In the genomic region with DNA sequence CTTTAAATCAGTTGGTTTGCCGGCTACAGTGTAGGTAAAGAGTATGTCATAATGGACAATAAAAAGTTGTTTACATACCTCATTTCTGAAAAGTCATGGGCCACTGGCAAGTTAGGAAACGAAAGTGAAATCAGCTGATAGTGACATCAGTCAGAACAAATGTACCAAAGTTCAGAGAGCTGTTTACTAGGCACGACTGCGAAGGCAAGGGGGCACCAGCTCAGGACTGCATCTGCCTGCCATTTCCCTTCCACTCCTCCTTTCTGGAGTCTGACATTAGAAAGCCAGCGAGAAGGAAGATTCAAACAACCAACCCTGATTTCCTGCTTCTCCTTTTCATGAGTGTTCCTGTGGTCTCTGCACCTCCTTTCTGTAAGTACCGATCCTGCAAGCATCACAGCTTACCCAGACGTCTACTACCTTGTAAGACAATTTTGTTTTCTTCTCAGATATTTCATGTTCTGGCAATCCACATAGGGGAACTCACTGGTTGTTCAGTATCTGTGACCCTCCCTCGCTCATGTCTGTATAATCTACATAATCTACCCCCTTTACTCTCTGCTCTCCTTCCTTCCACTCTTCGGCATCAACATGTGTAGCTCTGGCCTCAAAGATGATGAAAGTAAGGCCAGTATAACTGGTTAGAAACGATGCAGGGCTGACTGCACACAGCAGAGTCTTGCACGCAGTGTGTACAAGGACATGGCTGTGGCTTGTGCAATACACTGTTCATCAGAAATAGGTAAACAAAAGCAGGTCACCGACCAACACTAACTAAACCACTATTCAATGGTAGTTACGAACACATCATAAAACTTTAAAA, we compare ENCODE assay signal across 1 cellular context.
TF ChIP-seq lines count a peak whose summit lies in the region.

A gene (plus strand): TSS at position 174 of the 823 bp plus-strand sequence. CDS start 16,370 bp downstream, outside the sequence.

TF ChIP-seq in K562, 482 proteins besides CTCF, POLR2A, EP300 and RAD21 (continued from another document):
- TF ChIP-seq, protein P1, sequence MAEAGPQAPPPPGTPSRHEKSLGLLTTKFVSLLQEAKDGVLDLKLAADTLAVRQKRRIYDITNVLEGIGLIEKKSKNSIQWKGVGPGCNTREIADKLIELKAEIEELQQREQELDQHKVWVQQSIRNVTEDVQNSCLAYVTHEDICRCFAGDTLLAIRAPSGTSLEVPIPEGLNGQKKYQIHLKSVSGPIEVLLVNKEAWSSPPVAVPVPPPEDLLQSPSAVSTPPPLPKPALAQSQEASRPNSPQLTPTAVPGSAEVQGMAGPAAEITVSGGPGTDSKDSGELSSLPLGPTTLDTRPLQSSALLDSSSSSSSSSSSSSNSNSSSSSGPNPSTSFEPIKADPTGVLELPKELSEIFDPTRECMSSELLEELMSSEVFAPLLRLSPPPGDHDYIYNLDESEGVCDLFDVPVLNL (CRISPR knock-in tag; IDR thresholded peaks at IDR 0.05; ENCODE audit: low read depth): no peak
- TF ChIP-seq, protein P2, sequence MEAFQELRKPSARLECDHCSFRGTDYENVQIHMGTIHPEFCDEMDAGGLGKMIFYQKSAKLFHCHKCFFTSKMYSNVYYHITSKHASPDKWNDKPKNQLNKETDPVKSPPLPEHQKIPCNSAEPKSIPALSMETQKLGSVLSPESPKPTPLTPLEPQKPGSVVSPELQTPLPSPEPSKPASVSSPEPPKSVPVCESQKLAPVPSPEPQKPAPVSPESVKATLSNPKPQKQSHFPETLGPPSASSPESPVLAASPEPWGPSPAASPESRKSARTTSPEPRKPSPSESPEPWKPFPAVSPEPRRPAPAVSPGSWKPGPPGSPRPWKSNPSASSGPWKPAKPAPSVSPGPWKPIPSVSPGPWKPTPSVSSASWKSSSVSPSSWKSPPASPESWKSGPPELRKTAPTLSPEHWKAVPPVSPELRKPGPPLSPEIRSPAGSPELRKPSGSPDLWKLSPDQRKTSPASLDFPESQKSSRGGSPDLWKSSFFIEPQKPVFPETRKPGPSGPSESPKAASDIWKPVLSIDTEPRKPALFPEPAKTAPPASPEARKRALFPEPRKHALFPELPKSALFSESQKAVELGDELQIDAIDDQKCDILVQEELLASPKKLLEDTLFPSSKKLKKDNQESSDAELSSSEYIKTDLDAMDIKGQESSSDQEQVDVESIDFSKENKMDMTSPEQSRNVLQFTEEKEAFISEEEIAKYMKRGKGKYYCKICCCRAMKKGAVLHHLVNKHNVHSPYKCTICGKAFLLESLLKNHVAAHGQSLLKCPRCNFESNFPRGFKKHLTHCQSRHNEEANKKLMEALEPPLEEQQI (IDR thresholded peaks at IDR 0.05): no peak
- TF ChIP-seq JUN (IDR thresholded peaks at IDR 0.05; ENCODE audit: borderline replicate concordance, low read depth, low read length) (peak; percentile 33; the same call in 1 of the 2 replicates), JUN (CRISPR knock-in tag; IDR thresholded peaks at IDR 0.05; ENCODE audit: borderline replicate concordance) (no peak), PML (IDR thresholded peaks at IDR 0.05; ENCODE audit: low read length) (no peak), FOXJ2 (tag; IDR thresholded peaks at IDR 0.05) (no peak; the same call in none of the 2 replicates), ELF1 (tag; IDR thresholded peaks at IDR 0.05) (0 out of 2 replicates have a peak, but pooled peaks have one; percentile 17), ZC3H8 (IDR thresholded peaks at IDR 0.05) (no peak), SLC30A9 (CRISPR knock-in tag; IDR thresholded peaks at IDR 0.05) (no peak), ZNF77 (CRISPR knock-in tag; IDR thresholded peaks at IDR 0.05) (no peak), NELFE (IDR thresholded peaks at IDR 0.05; ENCODE audit: insufficient read depth, insufficient read length) (no peak), CCAR2 (IDR thresholded peaks at IDR 0.05; ENCODE audit: low read depth, low read length) (no peak), KDM2B (CRISPR knock-in tag; IDR thresholded peaks at IDR 0.05) (no peak), NFE2L1 (tag; IDR thresholded peaks at IDR 0.05; ENCODE audit: borderline replicate concordance, low read depth) (no peak), ELF2 (CRISPR knock-in tag; IDR thresholded peaks at IDR 0.05) (peak; percentile 78)
- TF ChIP-seq, protein P3, sequence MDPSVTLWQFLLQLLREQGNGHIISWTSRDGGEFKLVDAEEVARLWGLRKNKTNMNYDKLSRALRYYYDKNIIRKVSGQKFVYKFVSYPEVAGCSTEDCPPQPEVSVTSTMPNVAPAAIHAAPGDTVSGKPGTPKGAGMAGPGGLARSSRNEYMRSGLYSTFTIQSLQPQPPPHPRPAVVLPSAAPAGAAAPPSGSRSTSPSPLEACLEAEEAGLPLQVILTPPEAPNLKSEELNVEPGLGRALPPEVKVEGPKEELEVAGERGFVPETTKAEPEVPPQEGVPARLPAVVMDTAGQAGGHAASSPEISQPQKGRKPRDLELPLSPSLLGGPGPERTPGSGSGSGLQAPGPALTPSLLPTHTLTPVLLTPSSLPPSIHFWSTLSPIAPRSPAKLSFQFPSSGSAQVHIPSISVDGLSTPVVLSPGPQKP (CRISPR knock-in tag; IDR thresholded peaks at IDR 0.05): no peak
- TF ChIP-seq, protein P4, sequence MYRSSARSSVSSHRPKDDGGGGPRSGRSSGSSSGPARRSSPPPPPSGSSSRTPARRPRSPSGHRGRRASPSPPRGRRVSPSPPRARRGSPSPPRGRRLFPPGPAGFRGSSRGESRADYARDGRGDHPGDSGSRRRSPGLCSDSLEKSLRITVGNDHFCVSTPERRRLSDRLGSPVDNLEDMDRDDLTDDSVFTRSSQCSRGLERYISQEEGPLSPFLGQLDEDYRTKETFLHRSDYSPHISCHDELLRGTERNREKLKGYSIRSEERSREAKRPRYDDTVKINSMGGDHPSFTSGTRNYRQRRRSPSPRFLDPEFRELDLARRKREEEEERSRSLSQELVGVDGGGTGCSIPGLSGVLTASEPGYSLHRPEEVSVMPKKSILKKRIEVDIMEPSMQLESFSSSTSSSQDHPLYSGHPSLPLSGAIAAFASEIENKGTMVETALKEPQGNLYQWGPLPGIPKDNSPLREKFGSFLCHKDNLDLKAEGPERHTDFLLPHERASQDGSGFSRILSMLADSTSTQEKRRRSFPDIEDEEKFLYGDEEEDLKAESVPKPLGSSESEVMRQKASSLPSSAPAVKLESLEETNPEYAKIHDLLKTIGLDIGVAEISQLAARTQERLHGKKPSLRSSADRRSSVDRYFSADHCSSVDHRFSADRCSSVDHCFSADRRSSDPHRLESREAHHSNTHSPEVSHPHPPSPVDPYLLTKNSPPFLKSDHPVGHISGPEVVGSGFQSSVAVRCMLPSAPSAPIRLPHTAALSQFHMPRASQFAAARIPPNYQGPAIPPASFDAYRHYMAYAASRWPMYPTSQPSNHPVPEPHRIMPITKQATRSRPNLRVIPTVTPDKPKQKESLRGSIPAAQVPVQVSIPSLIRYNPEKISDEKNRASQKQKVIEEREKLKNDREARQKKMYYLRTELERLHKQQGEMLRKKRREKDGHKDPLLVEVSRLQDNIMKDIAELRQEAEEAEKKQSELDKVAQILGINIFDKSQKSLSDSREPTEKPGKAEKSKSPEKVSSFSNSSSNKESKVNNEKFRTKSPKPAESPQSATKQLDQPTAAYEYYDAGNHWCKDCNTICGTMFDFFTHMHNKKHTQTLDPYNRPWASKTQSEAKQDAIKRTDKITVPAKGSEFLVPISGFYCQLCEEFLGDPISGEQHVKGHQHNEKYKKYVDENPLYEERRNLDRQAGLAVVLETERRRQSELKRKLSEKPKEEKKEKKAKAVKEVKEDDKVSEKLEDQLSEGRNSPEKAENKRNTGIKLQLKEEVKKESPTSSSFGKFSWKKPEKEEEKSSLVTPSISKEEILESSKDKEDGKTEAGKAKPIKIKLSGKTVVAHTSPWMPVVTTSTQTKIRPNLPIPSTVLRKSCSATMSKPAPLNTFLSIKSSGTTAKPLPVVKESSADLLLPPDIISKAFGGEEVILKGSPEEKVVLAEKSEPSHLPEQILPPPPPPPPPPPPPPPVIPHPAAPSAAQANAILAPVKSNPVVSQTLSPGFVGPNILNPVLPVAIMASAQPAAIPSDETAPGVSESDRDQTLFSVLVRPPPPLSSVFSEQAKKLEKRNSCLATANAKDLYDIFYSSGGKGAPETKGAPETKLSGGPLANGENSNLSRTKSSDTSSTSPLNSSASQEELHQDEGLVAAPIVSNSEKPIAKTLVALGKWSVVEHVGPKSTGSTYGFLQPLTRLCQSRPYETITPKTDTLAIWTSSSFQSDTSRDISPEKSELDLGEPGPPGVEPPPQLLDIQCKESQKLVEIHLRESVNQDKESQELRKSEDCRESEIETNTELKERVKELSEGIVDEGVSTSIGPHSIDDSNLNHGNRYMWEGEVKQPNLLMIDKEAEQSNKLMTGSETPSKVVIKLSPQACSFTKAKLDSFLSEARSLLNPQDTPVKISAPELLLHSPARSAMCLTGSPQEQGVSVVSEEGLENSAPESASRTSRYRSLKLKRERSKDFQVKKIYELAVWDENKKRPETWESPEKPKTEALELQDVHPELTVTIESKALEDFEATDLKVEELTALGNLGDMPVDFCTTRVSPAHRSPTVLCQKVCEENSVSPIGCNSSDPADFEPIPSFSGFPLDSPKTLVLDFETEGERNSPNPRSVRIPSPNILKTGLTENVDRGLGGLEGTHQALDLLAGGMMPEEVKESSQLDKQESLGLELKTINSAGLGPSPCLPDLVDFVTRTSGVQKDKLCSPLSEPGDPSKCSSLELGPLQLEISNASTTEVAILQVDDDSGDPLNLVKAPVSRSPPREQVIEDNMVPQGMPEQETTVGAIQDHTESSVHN (IDR thresholded peaks at IDR 0.05; ENCODE audit: borderline replicate concordance in 1 of 2, low read depth in 1 of 2): peak in 1 of 2 experiments; percentile 100; a peak in 2 of 4 replicates
- TF ChIP-seq, protein P5, sequence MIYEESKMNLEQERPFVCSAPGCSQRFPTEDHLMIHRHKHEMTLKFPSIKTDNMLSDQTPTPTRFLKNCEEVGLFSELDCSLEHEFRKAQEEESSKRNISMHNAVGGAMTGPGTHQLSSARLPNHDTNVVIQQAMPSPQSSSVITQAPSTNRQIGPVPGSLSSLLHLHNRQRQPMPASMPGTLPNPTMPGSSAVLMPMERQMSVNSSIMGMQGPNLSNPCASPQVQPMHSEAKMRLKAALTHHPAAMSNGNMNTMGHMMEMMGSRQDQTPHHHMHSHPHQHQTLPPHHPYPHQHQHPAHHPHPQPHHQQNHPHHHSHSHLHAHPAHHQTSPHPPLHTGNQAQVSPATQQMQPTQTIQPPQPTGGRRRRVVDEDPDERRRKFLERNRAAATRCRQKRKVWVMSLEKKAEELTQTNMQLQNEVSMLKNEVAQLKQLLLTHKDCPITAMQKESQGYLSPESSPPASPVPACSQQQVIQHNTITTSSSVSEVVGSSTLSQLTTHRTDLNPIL (CRISPR knock-in tag; IDR thresholded peaks at IDR 0.05): no peak
- TF ChIP-seq, protein P6, sequence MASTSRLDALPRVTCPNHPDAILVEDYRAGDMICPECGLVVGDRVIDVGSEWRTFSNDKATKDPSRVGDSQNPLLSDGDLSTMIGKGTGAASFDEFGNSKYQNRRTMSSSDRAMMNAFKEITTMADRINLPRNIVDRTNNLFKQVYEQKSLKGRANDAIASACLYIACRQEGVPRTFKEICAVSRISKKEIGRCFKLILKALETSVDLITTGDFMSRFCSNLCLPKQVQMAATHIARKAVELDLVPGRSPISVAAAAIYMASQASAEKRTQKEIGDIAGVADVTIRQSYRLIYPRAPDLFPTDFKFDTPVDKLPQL (IDR thresholded peaks at IDR 0.05; ENCODE audit: extremely low read depth, insufficient read length): no peak
